ENCODE assay signal across 25 cellular contexts in genomic region chr17:62004388-62004787, GRCh38.
DNase-seq lines count a peak whose midpoint lies in the region; ATAC-seq, FAIRE-seq and TF ChIP-seq lines count a peak whose summit lies in the region.
"Had no signal": no experiment of that assay in that cellular context is flagged by ENCODE, and none has a peak within 500 bp of the region (broad histone marks: within the 10 kb centered on the region; RNA-seq: fewer than 3 reads in every experiment).

No MANE protein-coding gene starts in this region.

- peaks cover 32% of the 10 kb centered on the region for H3K36me3 Mint-ChIP-seq in central memory CD8-positive, alpha-beta T cell (ENCODE audit: insufficient read depth)
- H3K36me3 Mint-ChIP-seq in CD8-positive, alpha-beta memory T cell, result peaks cover 5 to 58% (median 19%) of the 10 kb centered on the region in 3 donors

- H3K4me1 Mint-ChIP-seq in central memory CD8-positive, alpha-beta T cell, result peaks cover 49% of the 10 kb centered on the region
- H3K4me1 Mint-ChIP-seq in CD8-positive, alpha-beta memory T cell, result peaks cover 48 to 63% (median 58%) of the 10 kb centered on the region in 3 donors

- peak; percentile 50 for DNase-seq in NCI-H82 (lab: John Stamatoyannopoulos, UW)
- DNase-seq in NCI-H82 treated with DMSO at 0.1 percent for 48 hours (lab: John Stamatoyannopoulos, UW; ENCODE audit: unreplicated experiment), result no peak
- no peak for DNase-seq in H54 (ENCODE audit: insufficient read length, low spot score)
- no peak for DNase-seq in central memory CD8-positive, alpha-beta T cell (ENCODE audit: low spot score in 2 of 2)
- no peak for DNase-seq in activated naive CD4-positive, alpha-beta T cell (lab: John Stamatoyannopoulos, UW)
- DNase-seq in NCI-H128 (lab: John Stamatoyannopoulos, UW; ENCODE audit: unreplicated experiment), result no peak
- DNase-seq in CD8-positive, alpha-beta memory T cell, result no peak
- DNase-seq: AML-193; CD4-positive, alpha-beta memory T cell; COR-L47; DMS 273 treated with DMSO at 0.1 percent for 48 hours; DMS153; DMS53; DMS79; DND-41; EL; GDM1 had no signal

- no peaks in the 10 kb centered on the region for H3K36me3 ChIP-seq in CD8-positive, alpha-beta memory T cell (ENCODE audit: insufficient read depth, low read length)

- H3K27me3 ChIP-seq in CD8-positive, alpha-beta memory T cell (ENCODE audit: insufficient read depth, low read length, poor library complexity, severe bottlenecking), result no peaks in the 10 kb centered on the region
- H3K27me3 ChIP-seq: BLaER1 treated with 17β-estradiol and CSF1 and Interleukin-3, amounts not matched to agents 10 nM and 100 nM had no signal

- TF ChIP-seq POLR2A in H54 (IDR thresholded peaks at IDR 0.05; ENCODE audit: low read depth, low read length), result no peak

- POLR2A ChIA-PET in CD8-positive, alpha-beta memory T cell (lab: Charles Lee), result no interaction called here

- no peaks in the 10 kb centered on the region for H3K9me3 Mint-ChIP-seq in central memory CD8-positive, alpha-beta T cell
- H3K9me3 Mint-ChIP-seq in CD8-positive, alpha-beta memory T cell, result no peaks in the 10 kb centered on the region
- H3K9me3 Mint-ChIP-seq: CD4-positive, alpha-beta memory T cell had no signal

- CTCF ChIA-PET in CD8-positive, alpha-beta memory T cell (lab: Charles Lee), result no interaction called here

- H3K4me3 ChIP-seq in CD8-positive, alpha-beta memory T cell (ENCODE audit: low read length), result no peak overlapping the region
- H3K4me3 ChIP-seq: A549; BLaER1 treated with 17β-estradiol and CSF1 and Interleukin-3, amounts not matched to agents 10 nM and 100 nM had no signal

- no peaks in the 10 kb centered on the region for H3K27me3 Mint-ChIP-seq in central memory CD8-positive, alpha-beta T cell
- H3K27me3 Mint-ChIP-seq in CD8-positive, alpha-beta memory T cell, result no peaks in the 10 kb centered on the region
- H3K27me3 Mint-ChIP-seq: B cell; CD4-positive, alpha-beta memory T cell had no signal

- no peak overlapping the region for H3K4me3 Mint-ChIP-seq in central memory CD8-positive, alpha-beta T cell
- no peak overlapping the region for H3K4me3 Mint-ChIP-seq in CD8-positive, alpha-beta memory T cell
- H3K4me3 Mint-ChIP-seq: B cell had no signal

- no peak overlapping the region for H3K27ac ChIP-seq in CD8-positive, alpha-beta memory T cell (ENCODE audit: low read depth, low read length)
- H3K27ac ChIP-seq: 22Rv1; A549; BLaER1 treated with 17β-estradiol and CSF1 and Interleukin-3, amounts not matched to agents 10 nM and 100 nM; C4-2B had no signal

- no peaks in the 10 kb centered on the region for H3K9me3 ChIP-seq in CD8-positive, alpha-beta memory T cell (ENCODE audit: low read length)
- H3K9me3 ChIP-seq: A549; BLaER1 treated with 17β-estradiol and CSF1 and Interleukin-3, amounts not matched to agents 10 nM and 100 nM had no signal

- no peak for ATAC-seq in central memory CD8-positive, alpha-beta T cell (replicated peaks; ENCODE audit: extremely low read depth, poor library complexity, severe bottlenecking)
- ATAC-seq: A549 had no signal

- H3K27ac Mint-ChIP-seq in central memory CD8-positive, alpha-beta T cell (ENCODE audit: low read depth), result peak overlapping the region; percentile 22
- peak overlapping the region in 3 of 8 donors; percentile 3 to 42 (median 31) for H3K27ac Mint-ChIP-seq in CD8-positive, alpha-beta memory T cell
- H3K27ac Mint-ChIP-seq: B cell had no signal

- peak; percentile 20 for FAIRE-seq in H54 (lab: Jason Lieb, UNC)
- FAIRE-seq: GM12891, GM19239 had no signal

- peak; percentile 46 for TF ChIP-seq CTCF in subcutaneous adipose tissue (IDR thresholded peaks at IDR 0.05; ENCODE audit: low read depth)

- peaks cover 15% of the 10 kb centered on the region for H3K4me1 ChIP-seq in CD8-positive, alpha-beta memory T cell (ENCODE audit: insufficient read depth, low read length)
- H3K4me1 ChIP-seq: A549 had no signal
